8 cellular contexts compared by ENCODE assay signal in genomic region chr10:110610308-110610774, GRCh38. TPM values are rescaled to one million over a fixed set of nuclear protein-coding genes. Genes with fewer than 3 reads are reported as not detected.
A peak's percentile ranks its signal among the peaks of the same experiment; 100 is the strongest.
DNase-seq lines count a peak whose midpoint lies in the region; ATAC-seq and TF ChIP-seq lines count a peak whose summit lies in the region.

No MANE protein-coding gene starts in this region.

- 14 to 21% (median 16%) methylated on average over 3 of the region's 3 CpGs for WGBS in heart left ventricle, 4 donors
- WGBS in prostate gland = 15% methylated on average over 3 of the region's 3 CpGs

- H3K27me3 ChIP-seq in heart left ventricle = no peaks in the 10 kb centered on the region
- peaks cover 3% of the 10 kb centered on the region for H3K27me3 ChIP-seq in prostate gland (replicated peaks; ENCODE audit: insufficient read depth)

- no peaks in the 10 kb centered on the region for H3K27me3 Mint-ChIP-seq in activated naive CD8-positive, alpha-beta T cell treated with anti-CD3 and anti-CD28 coated beads, Interleukin-2, amount 10 ng/mL, durations not matched to agents 7 days and 5 days

- H3K27ac ChIP-seq in RWPE1 = no peak overlapping the region
- H3K27ac ChIP-seq in heart left ventricle = peak overlapping the region in 8 of 12 donors; percentile 18 to 69 (median 36)
- H3K27ac ChIP-seq in prostate gland = no peak overlapping the region

- H3K27ac Mint-ChIP-seq in activated naive CD8-positive, alpha-beta T cell treated with anti-CD3 and anti-CD28 coated beads, Interleukin-2, amount 10 ng/mL, durations not matched to agents 7 days and 5 days = peak overlapping the region; percentile 0

- TF ChIP-seq CTCF in RWPE1 (conservative IDR thresholded peaks at IDR 0.05; ENCODE audit: low read depth) = peak; percentile 92
- TF ChIP-seq CTCF in heart left ventricle (IDR thresholded peaks at IDR 0.05) = peak; percentile 71 to 88 (median 80)
- peak in 3 of 4 experiments; percentile 60 to 66 (median 65) for TF ChIP-seq CTCF in prostate gland (IDR thresholded peaks at IDR 0.05)

- TF ChIP-seq POLR2A in heart left ventricle (IDR thresholded peaks at IDR 0.05) (no peak), prostate gland (IDR thresholded peaks at IDR 0.05) (no peak)

- no peak overlapping the region for H3K4me3 ChIP-seq in heart left ventricle
- H3K4me3 ChIP-seq in prostate gland = no peak overlapping the region

- no peaks in the 10 kb centered on the region for H3K9me3 Mint-ChIP-seq in activated naive CD8-positive, alpha-beta T cell treated with anti-CD3 and anti-CD28 coated beads, Interleukin-2, amount 10 ng/mL, durations not matched to agents 7 days and 5 days

- H3K9me3 ChIP-seq in heart left ventricle (no peaks in the 10 kb centered on the region), prostate gland (no peaks in the 10 kb centered on the region)

- peaks cover 26% of the 10 kb centered on the region for H3K4me1 Mint-ChIP-seq in activated naive CD8-positive, alpha-beta T cell treated with anti-CD3 and anti-CD28 coated beads, Interleukin-2, amount 10 ng/mL, durations not matched to agents 7 days and 5 days

- no peaks in the 10 kb centered on the region for H3K36me3 Mint-ChIP-seq in activated naive CD8-positive, alpha-beta T cell treated with anti-CD3 and anti-CD28 coated beads, Interleukin-2, amount 10 ng/mL, durations not matched to agents 7 days and 5 days

- POLR2A ChIA-PET in RWPE1 (lab: Yijun Ruan, JAX; ENCODE audit: low non-redundant PET) = no interaction called here
- POLR2A ChIA-PET in activated naive CD8-positive, alpha-beta T cell treated with anti-CD3 and anti-CD28 coated beads, Interleukin-2, amount 10 ng/mL, durations not matched to agents 7 days and 5 days (lab: Charles Lee) = interaction anchor here (0.9 kb wide), 1 partner anchor 62 kb away, joined by 3 read pairs; no protein-coding TSS in a partner anchor

- CTCF ChIA-PET in RWPE1 (lab: Yijun Ruan, JAX) = interaction anchor here (0.6 to 4.6 kb wide), 16 partner anchors 10 to 1840 kb away, joined by 3 to 47 read pairs (median 4); partner anchors contain the start of gene RBM20

- intact Hi-C loops in heart left ventricle (cut with DNase I) = loop anchor here in 8 of 10 donors (2.0 to 10.0 kb wide), 9 partner anchors 62 to 284 kb away; no protein-coding TSS in a partner anchor
- intact Hi-C loops in prostate gland (cut with DNase I) = loop anchor here (5.0 kb wide), 1 partner anchor 62 kb away; no protein-coding TSS in a partner anchor

- DNase-seq in activated CD4-positive, CD25-positive, alpha-beta regulatory T cell (lab: John Stamatoyannopoulos, UW) = peak; percentile 7 to 16 (median 12)
- DNase-seq in activated CD4-positive, CD25-positive, alpha-beta regulatory T cell treated with anti-CD3 and anti-CD28 coated beads, Interleukin-2, amount 50 U/mL, for 72 hours = no peak
- DNase-seq in Kasumi-1 (lab: John Stamatoyannopoulos, UW) = peak; percentile 89 to 95
- peak; percentile 76 for DNase-seq in RWPE1 (ENCODE audit: low spot score)
- DNase-seq in activated naive CD8-positive, alpha-beta T cell treated with anti-CD3 and anti-CD28 coated beads, Interleukin-2, amount 10 ng/mL, durations not matched to agents 7 days and 5 days = no peak
- peak in 2 of 5 donors; percentile 34 to 44 for DNase-seq in heart left ventricle
- DNase-seq in prostate gland (ENCODE audit: low spot score) = peak; percentile 19

- H3K4me3 Mint-ChIP-seq in activated naive CD8-positive, alpha-beta T cell treated with anti-CD3 and anti-CD28 coated beads, Interleukin-2, amount 10 ng/mL, durations not matched to agents 7 days and 5 days = no peak overlapping the region

- H3K36me3 ChIP-seq in heart left ventricle (peaks cover 0 to 16% (median 10%) of the 10 kb centered on the region in 9 donors), prostate gland (no peaks in the 10 kb centered on the region)

- peak; percentile 49 for ATAC-seq in activated naive CD8-positive, alpha-beta T cell treated with anti-CD3 and anti-CD28 coated beads, Interleukin-2, amount 10 ng/mL, durations not matched to agents 7 days and 5 days (ENCODE audit: low read depth)
- ATAC-seq in heart left ventricle (peak; percentile 35 to 72 (median 64)), HG02623 (IDR thresholded peaks at IDR 0.05; ENCODE audit: unreplicated experiment) (no peak)

- H3K4me1 ChIP-seq in heart left ventricle (peaks cover 0 to 27% (median 0%) of the 10 kb centered on the region in 12 donors), prostate gland (replicated peaks) (no peaks in the 10 kb centered on the region)

RNA-seq across cellular contexts. Expression of gene RBM20, which starts 33.8 kb away (rescaled TPM):
- under 1 TPM; 0.06 to 0.17 TPM for total RNA-seq in activated naive CD8-positive, alpha-beta T cell treated with anti-CD3 and anti-CD28 coated beads, Interleukin-2, amount 10 ng/mL, durations not matched to agents 7 days and 5 days
- 100 to 1,000 TPM in 4 of 9 donors, 10 to 100 TPM in 5; 73.0 to 152 (median 96.9) TPM for total RNA-seq in heart left ventricle
- polyA plus RNA-seq in heart left ventricle = 10 to 100 TPM; 29.9 to 53.5 TPM
- 1 to 10 TPM in 1 of 2 donors, under 1 TPM in 1; 0.41 to 2.8 TPM for total RNA-seq in prostate gland

RNA-seq across cellular contexts. Expression of gene SMC3, which starts 42.8 kb away (rescaled TPM):
- total RNA-seq in activated naive CD8-positive, alpha-beta T cell treated with anti-CD3 and anti-CD28 coated beads, Interleukin-2, amount 10 ng/mL, durations not matched to agents 7 days and 5 days = 10 to 100 TPM; 66.5 to 67.7 TPM
- total RNA-seq in heart left ventricle = 10 to 100 TPM; 14.4 to 29.2 (median 20.1) TPM
- 10 to 100 TPM; 12.0 to 18.7 TPM for polyA plus RNA-seq in heart left ventricle
- 10 to 100 TPM; 25.6 to 38.8 TPM for total RNA-seq in prostate gland

Comparison
In these comparisons a context has a peak if more than half of its experiments do, and no peak if none do; other contexts are left out.
1. DNase-seq: peak in activated CD4-positive, CD25-positive, alpha-beta regulatory T cell (4 of 4), Kasumi-1 (2 of 2), RWPE1 (single experiment) and prostate gland (single experiment); none in activated CD4-positive, CD25-positive, alpha-beta regulatory T cell treated with anti-CD3 and anti-CD28 coated beads, Interleukin-2, amount 50 U/mL, for 72 hours (single experiment) and activated naive CD8-positive, alpha-beta T cell treated with anti-CD3 and anti-CD28 coated beads, Interleukin-2, amount 10 ng/mL, durations not matched to agents 7 days and 5 days (single experiment).
2. H3K27ac ChIP-seq: peak in heart left ventricle (8 of 12); none in RWPE1 (single experiment) and prostate gland (0 of 2).
3. RNA of gene RBM20, which starts 33.8 kb away (total RNA-seq): 73.0 to 152 TPM in heart left ventricle; 0.41 to 2.8 TPM in prostate gland and 0.06 to 0.17 TPM in activated naive CD8-positive, alpha-beta T cell treated with anti-CD3 and anti-CD28 coated beads, Interleukin-2, amount 10 ng/mL, durations not matched to agents 7 days and 5 days; every median in the first group is over 10 times any median in the second.
4. Peak in every context shown above with its lines, with median percentiles within 50 percentile points of each other: CTCF ChIP-seq.